ENCODE assay signal across 8 cellular contexts in the genomic region with DNA sequence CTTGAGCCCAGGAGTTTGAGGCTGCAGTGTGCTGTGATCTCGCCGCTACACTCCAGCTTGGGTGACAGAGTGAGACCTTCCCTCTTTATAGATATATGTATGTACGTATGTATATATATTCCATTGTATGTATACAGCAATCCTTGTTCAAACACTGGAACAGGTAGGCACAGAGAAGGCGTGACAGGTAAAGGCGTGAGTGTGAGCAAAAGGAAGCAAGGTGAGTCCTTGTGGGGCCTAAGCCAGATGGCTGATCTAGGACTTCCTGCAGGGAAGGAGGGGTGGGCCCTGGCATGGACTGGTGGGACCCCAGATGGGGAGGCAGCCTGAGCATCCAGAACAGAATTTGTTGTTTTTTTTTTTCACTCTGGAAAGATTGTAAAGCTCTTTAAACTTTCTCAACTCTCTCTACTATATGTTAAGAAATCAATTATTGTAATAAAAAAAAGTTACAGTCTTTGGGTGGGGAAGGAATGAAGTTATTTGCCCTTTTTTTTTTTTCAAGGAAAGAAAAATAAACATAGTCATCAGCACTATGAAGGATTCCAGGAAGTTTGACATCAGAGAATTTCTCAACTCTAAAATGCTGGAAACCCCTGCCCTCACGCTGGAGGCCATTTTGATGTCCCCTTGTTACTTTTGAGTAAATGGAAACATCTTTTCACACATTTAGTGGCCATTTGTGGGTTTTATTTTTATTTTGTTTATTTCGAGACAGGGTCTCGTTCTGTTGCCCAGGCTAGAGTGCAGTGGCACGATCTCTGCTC. TPM values are rescaled to one million over a fixed set of nuclear protein-coding genes. Genes with fewer than 3 reads are reported as not detected.
A peak's percentile ranks its signal among the peaks of the same experiment; 100 is the strongest.
DNase-seq lines count a peak whose midpoint lies in the region; ATAC-seq and TF ChIP-seq lines count a peak whose summit lies in the region.

No MANE protein-coding gene starts in this region.

- no peaks in the 10 kb centered on the region for H3K36me3 Mint-ChIP-seq in nephron progenitor cell (ENCODE audit: low read depth)

- DNase-seq in DMS53 treated with DMSO at 0.1 percent for 48 hours (lab: John Stamatoyannopoulos, UW; ENCODE audit: unreplicated experiment) (peak; percentile 51), NCI-H748 treated with DMSO at 0.1 percent for 48 hours (lab: John Stamatoyannopoulos, UW) (peak; percentile 18), epithelial cell of prostate (ENCODE audit: low read depth, low spot score) (no peak), renal cortical epithelial cell (ENCODE audit: low read depth) (peak; percentile 72), nephron progenitor cell (no peak), NCI-H526 (lab: John Stamatoyannopoulos, UW) (no peak), T1000 (lab: John Stamatoyannopoulos, UW) (no peak)

- peaks cover 6% of the 10 kb centered on the region for H3K27me3 Mint-ChIP-seq in nephron progenitor cell (ENCODE audit: low read depth, poor library complexity)

- TF ChIP-seq CTCF in nephron progenitor cell (IDR thresholded peaks at IDR 0.05) = no peak

- H3K4me1 Mint-ChIP-seq in nephron progenitor cell = peaks cover 35% of the 10 kb centered on the region

- H3K4me3 Mint-ChIP-seq in nephron progenitor cell = no peak overlapping the region

- H3K27ac ChIP-seq in epithelial cell of prostate = peak overlapping the region; percentile 98

- no peaks in the 10 kb centered on the region for H3K9me3 Mint-ChIP-seq in nephron progenitor cell

- no peak for ATAC-seq in GM18505 (IDR thresholded peaks at IDR 0.05; ENCODE audit: unreplicated experiment)

- TF ChIP-seq POLR2A in GM18505 (IDR thresholded peaks at IDR 0.05; ENCODE audit: borderline replicate concordance, extremely low read depth, insufficient read depth, insufficient read length) = no peak

- no peak overlapping the region for H3K27ac Mint-ChIP-seq in nephron progenitor cell

RNA-seq across cellular contexts. Expression of a gene that starts 38.9 kb away (rescaled TPM):
- total RNA-seq in renal cortical epithelial cell = 10.8 and 37.5 TPM in 2 replicates

Comparison
In these comparisons a context has a peak if more than half of its experiments do, and no peak if none do; other contexts are left out.
1. DNase-seq: peak in DMS53 treated with DMSO at 0.1 percent for 48 hours (single experiment), NCI-H748 treated with DMSO at 0.1 percent for 48 hours (single experiment) and renal cortical epithelial cell (single experiment); none in epithelial cell of prostate (single experiment), nephron progenitor cell (single experiment), NCI-H526 (0 of 2) and T1000 (single experiment).